Comparison of ENCODE assay signal across 18 cellular contexts in the genomic region with DNA sequence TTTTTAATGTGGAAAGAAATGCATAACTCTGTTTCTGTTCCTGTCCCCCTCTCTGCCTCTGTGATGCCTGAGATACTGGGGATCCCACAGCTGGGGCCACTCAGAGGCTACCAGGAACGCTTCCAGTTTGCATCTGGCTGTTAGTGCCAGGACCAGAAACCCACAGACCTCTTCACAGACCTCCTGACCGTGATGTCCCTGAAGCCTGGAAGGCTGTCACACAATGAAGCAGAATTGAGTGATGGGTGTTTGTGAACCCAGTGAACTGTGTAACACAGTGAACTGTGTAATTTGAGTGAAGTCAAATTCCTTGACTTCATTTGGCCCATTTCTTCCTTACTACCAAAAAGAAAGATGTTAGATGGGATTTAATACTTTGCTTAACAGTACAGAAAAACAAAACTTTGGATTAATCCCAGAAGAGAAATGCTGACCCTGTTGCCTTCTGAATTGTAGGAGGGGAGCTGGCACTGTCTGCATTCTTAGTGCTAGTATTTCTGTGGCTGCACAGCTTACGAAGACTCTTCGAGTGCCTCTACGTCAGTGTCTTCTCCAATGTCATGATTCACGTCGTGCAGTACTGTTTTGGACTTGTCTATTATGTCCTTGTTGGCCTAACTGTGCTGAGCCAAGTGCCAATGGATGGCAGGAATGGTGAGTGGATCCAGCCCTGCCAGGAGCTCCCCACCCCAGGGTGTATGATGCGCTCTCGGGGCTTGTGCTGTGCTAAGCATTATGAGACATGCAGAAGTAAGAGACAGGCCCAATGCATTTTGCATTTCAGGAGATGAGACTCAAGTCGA. TPM values are rescaled to one million over a fixed set of nuclear protein-coding genes. Genes with fewer than 3 reads are reported as not detected.
A peak's percentile ranks its signal among the peaks of the same experiment; 100 is the strongest.
DNase-seq lines count a peak whose midpoint lies in the region; ATAC-seq and TF ChIP-seq lines count a peak whose summit lies in the region.
"Had no signal": no experiment of that assay in that cellular context is flagged by ENCODE, and none has a peak within 500 bp of the region (broad histone marks: within the 10 kb centered on the region; RNA-seq: fewer than 3 reads in every experiment).

No MANE protein-coding gene starts in this region.

- intact Hi-C loops in thyroid gland (cut with DNase I), result no loop called here

- TF ChIP-seq POLR2A in thyroid gland (IDR thresholded peaks at IDR 0.05), result no peak

- no peak overlapping the region for H3K4me3 Mint-ChIP-seq in neural crest cell
- H3K4me3 Mint-ChIP-seq: activated CD4-positive, alpha-beta T cell treated with anti-CD3 and anti-CD28 coated beads for 36 hours had no signal

- H3K27ac ChIP-seq in thyroid gland, result peak overlapping the region in 1 of 3 donors; percentile 27
- no peak overlapping the region for H3K27ac ChIP-seq in WERI-Rb-1
- H3K27ac ChIP-seq: upper lobe of left lung had no signal

- 64 to 67% methylated on average over 10 of the region's 10 CpGs for WGBS in thyroid gland, 2 donors

- H3K9me3 ChIP-seq in thyroid gland (no peaks in the 10 kb centered on the region), WERI-Rb-1 (ENCODE audit: severe bottlenecking) (no peaks in the 10 kb centered on the region)
- H3K9me3 ChIP-seq: BLaER1 treated with 17β-estradiol and CSF1 and Interleukin-3, amounts not matched to agents 10 nM and 100 nM; gastrocnemius medialis; upper lobe of left lung had no signal

- H3K9me3 Mint-ChIP-seq in neural crest cell, result no peaks in the 10 kb centered on the region

- H3K36me3 ChIP-seq in thyroid gland (no peaks in the 10 kb centered on the region), WERI-Rb-1 (no peaks in the 10 kb centered on the region)
- H3K36me3 ChIP-seq: gastrocnemius medialis, upper lobe of left lung had no signal

- TF ChIP-seq CTCF in neural crest cell (conservative IDR thresholded peaks at IDR 0.05) (no peak), thyroid gland (IDR thresholded peaks at IDR 0.05) (no peak), WERI-Rb-1 (IDR thresholded peaks at IDR 0.05; ENCODE audit: low read depth, low read length) (no peak)

- no peaks in the 10 kb centered on the region for H3K4me1 ChIP-seq in thyroid gland

- H3K4me3 ChIP-seq in thyroid gland (replicated peaks in 1 of 3) (no peak overlapping the region), WERI-Rb-1 (ENCODE audit: low read depth, low read length) (no peak overlapping the region)
- H3K4me3 ChIP-seq: BLaER1 treated with 17β-estradiol and CSF1 and Interleukin-3, amounts not matched to agents 10 nM and 100 nM; gastrocnemius medialis; upper lobe of left lung had no signal

- peaks cover 30% of the 10 kb centered on the region for H3K4me1 Mint-ChIP-seq in neural crest cell

- peaks cover 7% of the 10 kb centered on the region for H3K36me3 Mint-ChIP-seq in neural crest cell (ENCODE audit: low read depth)

- H3K27ac Mint-ChIP-seq in neural crest cell (ENCODE audit: unreplicated experiment), result peak overlapping the region; percentile 51
- H3K27ac Mint-ChIP-seq: activated CD4-positive, alpha-beta T cell treated with anti-CD3 and anti-CD28 coated beads for 36 hours had no signal

- DNase-seq in anterior cingulate cortex (lab: John Stamatoyannopoulos, UW) (peak in 44 of 58 donors; percentile 4 to 85 (median 46)), fibroblast of gingiva (ENCODE audit: low read depth) (peak; percentile 84), neural crest cell (ENCODE audit: low read depth, low spot score) (no peak), thyroid gland (peak; percentile 62 to 68), NCI-H2029 (lab: John Stamatoyannopoulos, UW) (no peak), HuH-7.5 (ENCODE audit: low spot score) (no peak), WERI-Rb-1 (no peak)
- DNase-seq: activated CD8-positive, alpha-beta memory T cell treated with anti-CD3 and anti-CD28 coated beads, Interleukin-2, amount 50 U/mL, for 48 hours; DMS53; effector CD8-positive, alpha-beta T cell; gastrocnemius medialis; NCI-H1930; NCI-H510A; SIG-M5; upper lobe of left lung had no signal

- H3K27me3 ChIP-seq in thyroid gland (no peaks in the 10 kb centered on the region), WERI-Rb-1 (ENCODE audit: insufficient read depth, low read depth, severe bottlenecking) (no peaks in the 10 kb centered on the region)
- H3K27me3 ChIP-seq: BLaER1 treated with 17β-estradiol and CSF1 and Interleukin-3, amounts not matched to agents 10 nM and 100 nM; gastrocnemius medialis; upper lobe of left lung had no signal

- ATAC-seq in HG02852 (IDR thresholded peaks at IDR 0.05; ENCODE audit: unreplicated experiment), result no peak
- ATAC-seq: activated CD4-positive, alpha-beta T cell treated with anti-CD3 and anti-CD28 coated beads for 36 hours had no signal

- H3K27me3 Mint-ChIP-seq in neural crest cell (ENCODE audit: low read depth), result no peaks in the 10 kb centered on the region
- H3K27me3 Mint-ChIP-seq: activated CD4-positive, alpha-beta T cell treated with anti-CD3 and anti-CD28 coated beads for 36 hours had no signal

RNA-seq across cellular contexts. Expression of gene SRD5A3, which starts 17.8 kb away (rescaled TPM):
- total RNA-seq in neural crest cell (20.1 and 20.3 TPM in 2 replicates), thyroid gland (10 to 100 TPM in 1 of 4 donors, 1 to 10 TPM in 3; 2.7 to 12.0 (median 7.0) TPM)

RNA-seq across cellular contexts. Expression of gene TMEM165, which starts 31.9 kb away (rescaled TPM):
- 62.7 TPM in 2 replicates for total RNA-seq in neural crest cell
- 100 to 1,000 TPM; 175 to 226 (median 189) TPM for total RNA-seq in thyroid gland

Comparison
In these comparisons a context has a peak if more than half of its experiments do, and no peak if none do; other contexts are left out.
1. DNase-seq: peak in anterior cingulate cortex (44 of 58), fibroblast of gingiva (single experiment) and thyroid gland (2 of 2); none in neural crest cell (single experiment), NCI-H2029 (single experiment), HuH-7.5 (single experiment) and WERI-Rb-1 (single experiment).